In genomic region chr5:89343666-89344065, GRCh38 we compare ENCODE assay signal across 9 cellular contexts.
DNase-seq lines count a peak whose midpoint lies in the region; ATAC-seq, FAIRE-seq and TF ChIP-seq lines count a peak whose summit lies in the region.
"Had no signal": no experiment of that assay in that cellular context is flagged by ENCODE, and none has a peak within 500 bp of the region (broad histone marks: within the 10 kb centered on the region; RNA-seq: fewer than 3 reads in every experiment).

No MANE protein-coding gene starts in this region.

- H3K27ac Mint-ChIP-seq in astrocyte (ENCODE audit: unreplicated experiment), result no peak overlapping the region
- no peak overlapping the region for H3K27ac Mint-ChIP-seq in Caco-2 (ENCODE audit: unreplicated experiment)
- H3K27ac Mint-ChIP-seq: immature natural killer cell had no signal

- CTCF ChIA-PET in Caco-2 (lab: Charles Lee), result no interaction called here

- DNase-seq in GM12864 (ENCODE audit: low read depth), result peak; percentile 98
- DNase-seq in astrocyte (ENCODE audit: low read depth), result peak; percentile 59
- no peak for DNase-seq in NCI-H1930 (lab: John Stamatoyannopoulos, UW)
- DNase-seq in AG08395 (ENCODE audit: low spot score), result no peak
- no peak for DNase-seq in hypothalamus (lab: John Stamatoyannopoulos, UW)
- no peak for DNase-seq in Caco-2

- no peak overlapping the region for H3K9ac ChIP-seq in astrocyte (ENCODE audit: low read length)

- no peak overlapping the region for H2AFZ ChIP-seq in astrocyte (ENCODE audit: low read depth, low read length)

- peak; percentile 84 for ATAC-seq in GM21381 (IDR thresholded peaks at IDR 0.05; ENCODE audit: unreplicated experiment)
- ATAC-seq in HG03558 (IDR thresholded peaks at IDR 0.05; ENCODE audit: extremely low read depth, unreplicated experiment), result peak; percentile 77

- H3K27me3 ChIP-seq in astrocyte (ENCODE audit: insufficient read depth, low read length) (no peaks in the 10 kb centered on the region), Caco-2 (replicated peaks; ENCODE audit: control insufficient read depth, insufficient read depth, low read length) (no peaks in the 10 kb centered on the region)

- H3K4me1 Mint-ChIP-seq in astrocyte (ENCODE audit: low read depth, unreplicated experiment), result peaks cover 19% of the 10 kb centered on the region
- H3K4me1 Mint-ChIP-seq in Caco-2 (ENCODE audit: low read depth, unreplicated experiment), result no peaks in the 10 kb centered on the region

- FAIRE-seq in astrocyte (lab: Jason Lieb, UNC), result no peak

- H3K36me3 Mint-ChIP-seq in astrocyte (ENCODE audit: low read depth, unreplicated experiment) (no peaks in the 10 kb centered on the region), Caco-2 (ENCODE audit: insufficient read depth, unreplicated experiment) (no peaks in the 10 kb centered on the region)
- H3K36me3 Mint-ChIP-seq: immature natural killer cell had no signal

- BruUV-seq in Caco-2 (replicated peaks; lab: Mats Ljungman, UMichigan), result no TSS peak

- intact Hi-C loops in Caco-2 (cut with micrococcal nuclease; ENCODE audit: unreplicated experiment), result no loop called here

- no peaks in the 10 kb centered on the region for H3K4me1 ChIP-seq in astrocyte (ENCODE audit: insufficient read depth, low read length)
- H3K4me1 ChIP-seq in Caco-2, result no peaks in the 10 kb centered on the region

- no peak overlapping the region for H3K27ac ChIP-seq in astrocyte (ENCODE audit: low read depth, low read length)

- H3K36me3 ChIP-seq in astrocyte (ENCODE audit: insufficient read depth, low read length) (no peaks in the 10 kb centered on the region), Caco-2 (ENCODE audit: control insufficient read depth, insufficient read depth, low read length) (no peaks in the 10 kb centered on the region)

- H3K9me3 ChIP-seq in astrocyte (ENCODE audit: insufficient read depth, low read depth, low read length) (no peaks in the 10 kb centered on the region), Caco-2 (no peaks in the 10 kb centered on the region)

- POLR2A ChIA-PET in Caco-2 (lab: Charles Lee), result no interaction called here

- TF ChIP-seq CTCF in GM12864 (IDR thresholded peaks at IDR 0.05; ENCODE audit: low read depth, low read length, missing control alignments) (no peak), astrocyte (IDR thresholded peaks at IDR 0.05; ENCODE audit: insufficient read depth, low read depth, low read length) (no peak), Caco-2 (IDR thresholded peaks at IDR 0.05; ENCODE audit: insufficient read depth in 1 of 2, low read depth in 1 of 2, low read length in 1 of 2, severe bottlenecking in 1 of 2, unreplicated experiment in 1 of 2) (no peak)

- H4K20me1 ChIP-seq in astrocyte (ENCODE audit: insufficient read depth, low read length), result no peaks in the 10 kb centered on the region

- no peak overlapping the region for H3K4me2 ChIP-seq in astrocyte (ENCODE audit: low read length)

- H3K27me3 Mint-ChIP-seq in astrocyte (ENCODE audit: low read depth, unreplicated experiment), result no peaks in the 10 kb centered on the region
- H3K27me3 Mint-ChIP-seq in Caco-2 (ENCODE audit: insufficient read depth, unreplicated experiment), result no peaks in the 10 kb centered on the region

- no peaks in the 10 kb centered on the region for H3K79me2 ChIP-seq in astrocyte (ENCODE audit: insufficient read depth, low read length)

- H3K4me3 ChIP-seq in GM12864 (ENCODE audit: low read depth, low read length) (no peak overlapping the region; the same call in 1 of the 2 replicates), astrocyte (ENCODE audit: insufficient read depth, low read depth, low read length) (no peak overlapping the region), Caco-2 (ENCODE audit: low read depth, low read length) (no peak overlapping the region)

- H3K9me3 Mint-ChIP-seq in astrocyte (ENCODE audit: unreplicated experiment) (no peaks in the 10 kb centered on the region), Caco-2 (ENCODE audit: unreplicated experiment) (no peaks in the 10 kb centered on the region)
- H3K9me3 Mint-ChIP-seq: immature natural killer cell had no signal

- no peak overlapping the region for H3K4me3 Mint-ChIP-seq in astrocyte (ENCODE audit: unreplicated experiment)
- H3K4me3 Mint-ChIP-seq in Caco-2 (ENCODE audit: unreplicated experiment), result no peak overlapping the region

Comparison
In these comparisons a context has a peak if more than half of its experiments do, and no peak if none do; other contexts are left out.
1. DNase-seq: peak in GM12864 (single experiment) and astrocyte (single experiment); none in NCI-H1930 (0 of 2), AG08395 (single experiment), hypothalamus (0 of 51) and Caco-2 (0 of 2).